ENCODE assay signal across 16 cellular contexts in genomic region chr7:158944195-158944594, GRCh38.
DNase-seq lines count a peak whose midpoint lies in the region; ATAC-seq and TF ChIP-seq lines count a peak whose summit lies in the region.
"Had no signal": no experiment of that assay in that cellular context is flagged by ENCODE, and none has a peak within 500 bp of the region (broad histone marks: within the 10 kb centered on the region; RNA-seq: fewer than 3 reads in every experiment).

No MANE protein-coding gene starts in this region.

- TF ChIP-seq CTCF in neural crest cell (conservative IDR thresholded peaks at IDR 0.05) = no peak

- peaks cover 2% of the 10 kb centered on the region for H3K9me3 Mint-ChIP-seq in central memory CD8-positive, alpha-beta T cell
- no peaks in the 10 kb centered on the region for H3K9me3 Mint-ChIP-seq in neural crest cell
- no peaks in the 10 kb centered on the region for H3K9me3 Mint-ChIP-seq in activated CD4-positive, alpha-beta T cell treated with anti-CD3 and anti-CD28 coated beads, Interleukin-2, amount 10 ng/mL, durations not matched to agents 24 days and 14 days

- DNase-seq in DMS53 (lab: John Stamatoyannopoulos, UW) (peak; percentile 37), DMS53 treated with DMSO at 0.1 percent for 48 hours (lab: John Stamatoyannopoulos, UW; ENCODE audit: unreplicated experiment) (no peak), neural crest cell (ENCODE audit: low read depth, low spot score) (no peak)
- no peak for DNase-seq in central memory CD8-positive, alpha-beta T cell (ENCODE audit: low spot score in 2 of 2)
- no peak for DNase-seq in activated CD4-positive, alpha-beta T cell treated with anti-CD3 and anti-CD28 coated beads, Interleukin-2, amount 10 ng/mL, durations not matched to agents 24 days and 14 days
- no peak for DNase-seq in activated CD8-positive, alpha-beta memory T cell treated with anti-CD3 and anti-CD28 coated beads, Interleukin-2, amount 50 U/mL, for 48 hours
- DNase-seq: AML-193; Calu3; CD8-positive, alpha-beta memory T cell; DMS 273 treated with DMSO at 0.1 percent for 48 hours; DND-41; GDM1; GOT3; H9 had no signal

- H3K4me1 Mint-ChIP-seq in central memory CD8-positive, alpha-beta T cell = no peaks in the 10 kb centered on the region
- no peaks in the 10 kb centered on the region for H3K4me1 Mint-ChIP-seq in neural crest cell
- no peaks in the 10 kb centered on the region for H3K4me1 Mint-ChIP-seq in activated CD4-positive, alpha-beta T cell treated with anti-CD3 and anti-CD28 coated beads, Interleukin-2, amount 10 ng/mL, durations not matched to agents 24 days and 14 days
- H3K4me1 Mint-ChIP-seq: CD8-positive, alpha-beta memory T cell; H9; IgD-negative memory B cell had no signal

- no peak for ATAC-seq in central memory CD8-positive, alpha-beta T cell (replicated peaks; ENCODE audit: extremely low read depth, poor library complexity, severe bottlenecking)
- ATAC-seq in HG02884 (IDR thresholded peaks at IDR 0.05; ENCODE audit: unreplicated experiment) = no peak

- intact Hi-C loops in activated CD4-positive, alpha-beta T cell treated with anti-CD3 and anti-CD28 coated beads, Interleukin-2, amount 10 ng/mL, durations not matched to agents 24 days and 14 days (cut with micrococcal nuclease) = no loop called here

- H3K4me3 Mint-ChIP-seq in central memory CD8-positive, alpha-beta T cell = no peak overlapping the region
- H3K4me3 Mint-ChIP-seq in neural crest cell = no peak overlapping the region
- H3K4me3 Mint-ChIP-seq in activated CD4-positive, alpha-beta T cell treated with anti-CD3 and anti-CD28 coated beads, Interleukin-2, amount 10 ng/mL, durations not matched to agents 24 days and 14 days = no peak overlapping the region
- H3K4me3 Mint-ChIP-seq: CD8-positive, alpha-beta memory T cell; H9 had no signal

- no peaks in the 10 kb centered on the region for H3K27me3 Mint-ChIP-seq in central memory CD8-positive, alpha-beta T cell
- no peaks in the 10 kb centered on the region for H3K27me3 Mint-ChIP-seq in neural crest cell (ENCODE audit: low read depth)
- H3K27me3 Mint-ChIP-seq in activated CD4-positive, alpha-beta T cell treated with anti-CD3 and anti-CD28 coated beads, Interleukin-2, amount 10 ng/mL, durations not matched to agents 24 days and 14 days = no peaks in the 10 kb centered on the region
- H3K27me3 Mint-ChIP-seq: CD8-positive, alpha-beta memory T cell; IgD-negative memory B cell had no signal

- peaks cover 8% of the 10 kb centered on the region for H3K36me3 Mint-ChIP-seq in central memory CD8-positive, alpha-beta T cell (ENCODE audit: insufficient read depth)
- peaks cover 31% of the 10 kb centered on the region for H3K36me3 Mint-ChIP-seq in neural crest cell (ENCODE audit: low read depth)
- H3K36me3 Mint-ChIP-seq in activated CD4-positive, alpha-beta T cell treated with anti-CD3 and anti-CD28 coated beads, Interleukin-2, amount 10 ng/mL, durations not matched to agents 24 days and 14 days (ENCODE audit: low read depth) = peaks cover 35% of the 10 kb centered on the region

- peak overlapping the region; percentile 22 for H3K27ac Mint-ChIP-seq in central memory CD8-positive, alpha-beta T cell (ENCODE audit: low read depth)
- peak overlapping the region; percentile 71 for H3K27ac Mint-ChIP-seq in neural crest cell (ENCODE audit: unreplicated experiment)
- no peak overlapping the region for H3K27ac Mint-ChIP-seq in activated CD4-positive, alpha-beta T cell treated with anti-CD3 and anti-CD28 coated beads, Interleukin-2, amount 10 ng/mL, durations not matched to agents 24 days and 14 days
